In the genomic region with DNA sequence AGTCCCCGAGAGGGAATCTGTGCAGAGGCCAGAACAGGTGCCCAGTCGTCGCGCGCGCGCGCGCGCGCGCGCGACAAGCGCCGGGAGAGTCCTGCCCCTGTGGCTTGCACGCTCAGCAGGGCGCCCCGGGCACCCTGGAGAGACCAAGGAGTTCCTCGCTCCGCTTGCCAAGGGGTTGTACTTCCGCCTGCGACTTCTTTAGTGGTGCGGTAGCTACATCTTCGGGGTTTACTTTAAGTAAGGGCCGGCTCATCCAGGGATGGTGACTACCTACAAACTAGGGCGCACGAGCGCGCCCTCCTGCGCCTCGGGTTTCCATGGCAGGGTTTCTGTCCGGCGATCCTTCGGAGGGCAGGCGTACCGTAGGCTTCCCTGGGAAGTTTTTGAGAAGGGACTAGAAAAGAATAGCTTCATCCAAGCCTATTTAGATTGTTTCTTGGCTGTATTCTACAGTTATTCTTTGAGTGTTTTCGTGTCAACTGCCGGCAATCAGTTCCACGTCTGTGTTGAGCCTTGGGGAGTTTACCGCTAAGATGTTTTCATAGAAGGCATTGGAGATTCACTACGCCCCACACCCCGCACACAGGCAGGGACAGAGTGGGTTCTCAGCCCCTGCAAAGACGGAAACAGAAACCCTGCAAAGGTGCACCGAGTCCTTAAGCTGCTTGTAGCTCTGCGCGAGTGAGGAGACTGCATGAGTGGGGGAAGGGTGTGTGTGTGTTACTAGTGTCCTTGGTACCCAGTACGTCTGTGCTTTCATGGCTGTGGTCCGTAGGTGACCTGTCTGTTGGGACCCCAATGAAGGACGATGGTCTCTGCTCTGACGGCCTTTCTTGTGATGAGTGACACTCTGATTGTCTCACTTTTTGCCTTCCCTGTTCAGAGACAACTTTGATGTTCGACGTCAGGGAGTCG, we compare ENCODE assay signal across 8 cellular contexts. TPM values are rescaled to one million over a fixed set of nuclear protein-coding genes. Genes with fewer than 3 reads are reported as not detected.
A peak's percentile ranks its signal among the peaks of the same experiment; 100 is the strongest.
DNase-seq lines count a peak whose midpoint lies in the region; ATAC-seq, FAIRE-seq and TF ChIP-seq lines count a peak whose summit lies in the region.

No MANE protein-coding gene starts in this region.

- H3K4me1 Mint-ChIP-seq in mesothelial cell of epicardium = peaks cover 19% of the 10 kb centered on the region

- no peak for TF ChIP-seq POLR2A in GM12891 (IDR thresholded peaks at IDR 0.05; ENCODE audit: low read depth, low read length)
- TF ChIP-seq POLR2A in breast epithelium (IDR thresholded peaks at IDR 0.05) = no peak

- H3K4me3 ChIP-seq in breast epithelium = peak overlapping the region; percentile 50 to 72 (median 52)

- H3K9me3 ChIP-seq in breast epithelium = no peaks in the 10 kb centered on the region

- intact Hi-C loops in breast epithelium (cut with DNase I; ENCODE audit: low total_unique reads) = no loop called here

- ATAC-seq in GM18868 (IDR thresholded peaks at IDR 0.05; ENCODE audit: unreplicated experiment) (no peak), GM19455 (IDR thresholded peaks at IDR 0.05; ENCODE audit: unreplicated experiment) (no peak), HG03354 (IDR thresholded peaks at IDR 0.05; ENCODE audit: poor library complexity, severe bottlenecking, unreplicated experiment) (no peak)

- H3K27ac ChIP-seq in breast epithelium = no peak overlapping the region

- FAIRE-seq in GM12891 (lab: Jason Lieb, UNC) = peak; percentile 74

- no peak overlapping the region for H3K27ac Mint-ChIP-seq in mesothelial cell of epicardium

- DNase-seq in AG08396 (ENCODE audit: low spot score) = peak; percentile 54
- DNase-seq in GM12891 (ENCODE audit: insufficient read length, low spot score) = no peak
- peak; percentile 65 for DNase-seq in NOMO-1 treated with dmso at 0.1 percent for 144 hours (lab: John Stamatoyannopoulos, UW; ENCODE audit: unreplicated experiment)
- DNase-seq in breast epithelium (ENCODE audit: low spot score in 2 of 2) = no peak
- DNase-seq in mesothelial cell of epicardium (ENCODE audit: low spot score in 2 of 2, unreplicated experiment in 2 of 2) = no peak

- no peaks in the 10 kb centered on the region for H3K36me3 Mint-ChIP-seq in mesothelial cell of epicardium

- peaks cover 89% of the 10 kb centered on the region for H3K27me3 Mint-ChIP-seq in mesothelial cell of epicardium (ENCODE audit: low read depth)

- H3K4me1 ChIP-seq in breast epithelium = peaks cover 16 to 24% of the 10 kb centered on the region in 2 donors

- H3K4me3 Mint-ChIP-seq in mesothelial cell of epicardium = peak overlapping the region; percentile 71

- H3K27me3 ChIP-seq in breast epithelium = peaks cover 19 to 95% of the 10 kb centered on the region in 2 donors

- no peaks in the 10 kb centered on the region for H3K9me3 Mint-ChIP-seq in mesothelial cell of epicardium

- TF ChIP-seq CTCF in breast epithelium (IDR thresholded peaks at IDR 0.05) = no peak
- TF ChIP-seq CTCF in mesothelial cell of epicardium (IDR thresholded peaks at IDR 0.05; ENCODE audit: unreplicated experiment) = no peak

- no peaks in the 10 kb centered on the region for H3K36me3 ChIP-seq in breast epithelium

TF ChIP-seq in GM12891, 5 proteins besides CTCF, POLR2A, EP300 and RAD21:
- TF ChIP-seq POU2F2 (IDR thresholded peaks at IDR 0.05; ENCODE audit: low read depth, low read length) (no peak), PAX5 (IDR thresholded peaks at IDR 0.05; ENCODE audit: insufficient read depth, low read length, severe bottlenecking) (no peak), SPI1 (IDR thresholded peaks at IDR 0.05; ENCODE audit: low read depth, low read length) (no peak), TAF1 (IDR thresholded peaks at IDR 0.05; ENCODE audit: low read depth, low read length) (no peak), POLR2AphosphoS5 (IDR thresholded peaks at IDR 0.05; ENCODE audit: low read depth, low read length) (no peak)

RNA-seq across cellular contexts. Expression of gene LHX4, which starts 1.7 kb away (rescaled TPM):
- polyA plus RNA-seq in GM12891 (2012; ENCODE audit: low read depth, missing spikeins) = 0.64 TPM
- total RNA-seq in breast epithelium (not detected), mesothelial cell of epicardium (0.54 to 0.59 TPM (median 0.55 TPM) in 3 replicates)

Comparison
In these comparisons a context has a peak if more than half of its experiments do, and no peak if none do; other contexts are left out.
1. DNase-seq: peak in AG08396 (single experiment) and NOMO-1 treated with dmso at 0.1 percent for 144 hours (single experiment); none in GM12891 (single experiment), breast epithelium (0 of 2) and mesothelial cell of epicardium (0 of 2).